Comparison of ENCODE assay signal across 9 cellular contexts in the genomic region with DNA sequence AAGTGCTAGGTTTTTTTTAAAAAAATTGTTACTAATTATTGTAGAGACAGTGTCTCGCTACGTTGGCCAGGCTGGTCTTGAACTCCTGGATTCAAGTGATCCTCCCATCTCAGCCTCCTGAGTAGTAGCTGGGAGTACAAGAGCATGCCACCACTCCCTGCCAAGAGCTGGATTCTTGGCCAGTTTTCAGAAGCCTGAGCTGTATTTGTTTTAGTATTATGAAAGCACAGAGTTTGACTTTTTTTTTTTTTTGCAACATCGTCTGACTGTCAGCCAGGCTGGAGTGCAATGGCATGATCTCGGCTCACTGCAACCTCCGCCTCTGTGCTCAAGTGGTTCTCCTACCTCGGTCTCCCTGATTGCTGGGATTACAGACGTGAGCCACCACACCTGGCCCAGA. TPM values are rescaled to one million over a fixed set of nuclear protein-coding genes. Genes with fewer than 3 reads are reported as not detected.
A peak's percentile ranks its signal among the peaks of the same experiment; 100 is the strongest.
DNase-seq lines count a peak whose midpoint lies in the region; ATAC-seq and TF ChIP-seq lines count a peak whose summit lies in the region.
"Had no signal": no experiment of that assay in that cellular context is flagged by ENCODE, and none has a peak within 500 bp of the region (broad histone marks: within the 10 kb centered on the region; RNA-seq: fewer than 3 reads in every experiment).

No MANE protein-coding gene starts in this region.

- peak; percentile 46 for ATAC-seq in left colon

- peaks cover 29% of the 10 kb centered on the region for H3K4me1 Mint-ChIP-seq in activated CD4-positive, alpha-beta T cell treated with anti-CD3 and anti-CD28 coated beads, Interleukin-2, amount 10 ng/mL, durations not matched to agents 7 days and 5 days
- H3K4me1 Mint-ChIP-seq in T-helper 2 cell treated with Interferon-gamma antibody and Interleukin-4, amounts not matched to agents 5 μg/mL and 100 μg/mL, for 36 hours (ENCODE audit: low read depth), result peaks cover 9% of the 10 kb centered on the region

- H3K36me3 ChIP-seq in adipocyte (ENCODE audit: control insufficient read depth, insufficient read depth, low read length, severe bottlenecking) (peaks cover 26% of the 10 kb centered on the region), tibial nerve (peaks cover 0 to 36% (median 9%) of the 10 kb centered on the region in 3 donors)

- peak overlapping the region; percentile 71 for H3K27ac Mint-ChIP-seq in activated CD4-positive, alpha-beta T cell treated with anti-CD3 and anti-CD28 coated beads, Interleukin-2, amount 10 ng/mL, durations not matched to agents 7 days and 5 days
- H3K27ac Mint-ChIP-seq in T-helper 2 cell treated with Interferon-gamma antibody and Interleukin-4, amounts not matched to agents 5 μg/mL and 100 μg/mL, for 36 hours, result no peak overlapping the region

- no peak for TF ChIP-seq CTCF in tibial nerve (IDR thresholded peaks at IDR 0.05)

- TF ChIP-seq EP300 in tibial nerve (IDR thresholded peaks at IDR 0.05), result peak in 1 of 2 donors; percentile 14

- H3K4me1 ChIP-seq in adipocyte (ENCODE audit: control insufficient read depth, insufficient read depth, low read length) (peaks cover 8% of the 10 kb centered on the region), tibial nerve (peaks cover 0 to 14% (median 0%) of the 10 kb centered on the region in 4 donors)

- H3K27me3 ChIP-seq in adipocyte (replicated peaks; ENCODE audit: control insufficient read depth, insufficient read depth, low read length) (no peaks in the 10 kb centered on the region), tibial nerve (no peaks in the 10 kb centered on the region)

- no peak overlapping the region for H3K4me3 Mint-ChIP-seq in activated CD4-positive, alpha-beta T cell treated with anti-CD3 and anti-CD28 coated beads, Interleukin-2, amount 10 ng/mL, durations not matched to agents 7 days and 5 days
- no peak overlapping the region for H3K4me3 Mint-ChIP-seq in T-helper 2 cell treated with Interferon-gamma antibody and Interleukin-4, amounts not matched to agents 5 μg/mL and 100 μg/mL, for 36 hours
- H3K4me3 Mint-ChIP-seq: CD14-positive monocyte had no signal

- 56 to 57% methylated on average over 7 of the region's 7 CpGs for WGBS in tibial nerve, 2 donors

- CTCF ChIA-PET in activated CD4-positive, alpha-beta T cell treated with anti-CD3 and anti-CD28 coated beads, Interleukin-2, amount 10 ng/mL, durations not matched to agents 7 days and 5 days (lab: Charles Lee), result no interaction called here

- H3K27me3 Mint-ChIP-seq in activated CD4-positive, alpha-beta T cell treated with anti-CD3 and anti-CD28 coated beads, Interleukin-2, amount 10 ng/mL, durations not matched to agents 7 days and 5 days, result no peaks in the 10 kb centered on the region
- no peaks in the 10 kb centered on the region for H3K27me3 Mint-ChIP-seq in T-helper 2 cell treated with Interferon-gamma antibody and Interleukin-4, amounts not matched to agents 5 μg/mL and 100 μg/mL, for 36 hours (ENCODE audit: low read depth)

- H3K9me3 ChIP-seq in adipocyte (ENCODE audit: control insufficient read depth, low read length), result no peaks in the 10 kb centered on the region
- no peaks in the 10 kb centered on the region for H3K9me3 ChIP-seq in tibial nerve

- POLR2A ChIA-PET in activated CD4-positive, alpha-beta T cell treated with anti-CD3 and anti-CD28 coated beads, Interleukin-2, amount 10 ng/mL, durations not matched to agents 7 days and 5 days (lab: Charles Lee), result no interaction called here

- H3K9ac ChIP-seq in adipocyte (ENCODE audit: low read length), result peak overlapping the region; percentile 23

- no peaks in the 10 kb centered on the region for H3K9me3 Mint-ChIP-seq in activated CD4-positive, alpha-beta T cell treated with anti-CD3 and anti-CD28 coated beads, Interleukin-2, amount 10 ng/mL, durations not matched to agents 7 days and 5 days
- no peaks in the 10 kb centered on the region for H3K9me3 Mint-ChIP-seq in T-helper 2 cell treated with Interferon-gamma antibody and Interleukin-4, amounts not matched to agents 5 μg/mL and 100 μg/mL, for 36 hours
- H3K9me3 Mint-ChIP-seq: CD14-positive monocyte had no signal

- H3K4me3 ChIP-seq in adipocyte (ENCODE audit: low read length) (no peak overlapping the region), tibial nerve (no peak overlapping the region)

- intact Hi-C loops in left colon (cut with DNase I, micrococcal nuclease), result no loop called here

- no peak for DNase-seq in activated CD4-positive, alpha-beta T cell treated with anti-CD3 and anti-CD28 coated beads, Interleukin-2, amount 10 ng/mL, durations not matched to agents 7 days and 5 days
- DNase-seq in activated CD4-positive, alpha-beta T cell treated with anti-CD3 and anti-CD28 coated beads for 48 hours, result no peak
- peak; percentile 94 for DNase-seq in adipocyte (ENCODE audit: low read depth)
- DNase-seq in left colon, result no peak
- peak; percentile 38 to 74 for DNase-seq in tibial nerve (ENCODE audit: low spot score in 2 of 2)
- DNase-seq in germinal center (ENCODE audit: low spot score), result no peak
- DNase-seq in HK-2 (ENCODE audit: unreplicated experiment), result no peak
- DNase-seq in T-helper 2 cell treated with Interferon-gamma antibody and Interleukin-4, amounts not matched to agents 5 μg/mL and 100 μg/mL, for 36 hours (ENCODE audit: low spot score), result no peak

- H3K36me3 Mint-ChIP-seq in activated CD4-positive, alpha-beta T cell treated with anti-CD3 and anti-CD28 coated beads, Interleukin-2, amount 10 ng/mL, durations not matched to agents 7 days and 5 days (ENCODE audit: low read depth), result peaks cover 33% of the 10 kb centered on the region
- H3K36me3 Mint-ChIP-seq in T-helper 2 cell treated with Interferon-gamma antibody and Interleukin-4, amounts not matched to agents 5 μg/mL and 100 μg/mL, for 36 hours (ENCODE audit: low read depth), result peaks cover 27% of the 10 kb centered on the region

- peak overlapping the region in 1 of 4 donors; percentile 37 for H3K27ac ChIP-seq in tibial nerve

- TF ChIP-seq POLR2A in tibial nerve (IDR thresholded peaks at IDR 0.05), result no peak

RNA-seq across cellular contexts. Expression of a gene that starts 7.0 kb away (rescaled TPM):
- 10 to 100 TPM; 38.6 to 39.3 TPM for total RNA-seq in activated CD4-positive, alpha-beta T cell treated with anti-CD3 and anti-CD28 coated beads, Interleukin-2, amount 10 ng/mL, durations not matched to agents 7 days and 5 days
- 10 to 100 TPM; 17.8 to 20.8 TPM for total RNA-seq in left colon
- 10 to 100 TPM; 20.0 to 40.8 (median 24.6) TPM for total RNA-seq in tibial nerve

RNA-seq across cellular contexts. Expression of a gene that starts 7.1 kb away (rescaled TPM):
- 100 to 1,000 TPM; 128 to 144 TPM for total RNA-seq in activated CD4-positive, alpha-beta T cell treated with anti-CD3 and anti-CD28 coated beads, Interleukin-2, amount 10 ng/mL, durations not matched to agents 7 days and 5 days
- total RNA-seq in left colon (10 to 100 TPM; 51.7 to 61.7 TPM), tibial nerve (10 to 100 TPM; 50.8 to 95.1 (median 65.1) TPM)

RNA-seq across cellular contexts. Expression of a gene that starts 23.4 kb away (rescaled TPM):
- 10 to 100 TPM; 20.6 to 22.2 TPM for total RNA-seq in activated CD4-positive, alpha-beta T cell treated with anti-CD3 and anti-CD28 coated beads, Interleukin-2, amount 10 ng/mL, durations not matched to agents 7 days and 5 days
- 1 to 10 TPM; 8.2 to 8.5 TPM for total RNA-seq in left colon
- total RNA-seq in tibial nerve, result 10 to 100 TPM; 13.8 to 25.5 (median 15.5) TPM

Comparison
In these comparisons a context has a peak if more than half of its experiments do, and no peak if none do; other contexts are left out.
1. DNase-seq: peak in adipocyte (single experiment) and tibial nerve (2 of 2); none in activated CD4-positive, alpha-beta T cell treated with anti-CD3 and anti-CD28 coated beads, Interleukin-2, amount 10 ng/mL, durations not matched to agents 7 days and 5 days (single experiment), activated CD4-positive, alpha-beta T cell treated with anti-CD3 and anti-CD28 coated beads for 48 hours (single experiment), left colon (0 of 2), germinal center (single experiment), HK-2 (single experiment) and T-helper 2 cell treated with Interferon-gamma antibody and Interleukin-4, amounts not matched to agents 5 μg/mL and 100 μg/mL, for 36 hours (single experiment).